Comparison of ENCODE assay signal across 8 cellular contexts in genomic region chr14:60657609-60657983, GRCh38. TPM values are rescaled to one million over a fixed set of nuclear protein-coding genes. Genes with fewer than 3 reads are reported as not detected.
DNase-seq lines count a peak whose midpoint lies in the region; ATAC-seq, FAIRE-seq and TF ChIP-seq lines count a peak whose summit lies in the region.

No MANE protein-coding gene starts in this region.

- no peak overlapping the region for H3K23ac ChIP-seq in neuronal stem cell (ENCODE audit: low read depth, low read length, poor library complexity)

- no peak overlapping the region for H4K91ac ChIP-seq in neuronal stem cell (ENCODE audit: low read depth, low read length, poor library complexity)

- no peak for DNase-seq in CD8-positive, alpha-beta T cell
- peak; percentile 21 for DNase-seq in neuronal stem cell (ENCODE audit: low spot score)
- no peak for DNase-seq in GM19240 (ENCODE audit: insufficient read length, low spot score)
- no peak for DNase-seq in frontal cortex (ENCODE audit: low spot score in 2 of 2)
- no peak for DNase-seq in stimulated activated naive CD4-positive, alpha-beta T cell treated with Interleukin-2 at 50 U/mL for 16 hours (lab: John Stamatoyannopoulos, UW)

- no peak overlapping the region for H2AK5ac ChIP-seq in neuronal stem cell (ENCODE audit: low read depth, low read length)

- peak overlapping the region; percentile 69 for H3K4me3 Mint-ChIP-seq in CD8-positive, alpha-beta T cell
- H3K4me3 Mint-ChIP-seq in IgD-negative memory B cell, result peak overlapping the region; percentile 87 to 98 (median 93)

- FAIRE-seq in frontal cortex (lab: Jason Lieb, UNC), result no peak

- H3K4me3 ChIP-seq in CD8-positive, alpha-beta T cell (ENCODE audit: low read depth, low read length), result no peak overlapping the region
- H3K4me3 ChIP-seq in duodenal mucosa (ENCODE audit: low read depth in 1 of 2, low read length in 2 of 2) (peak overlapping the region; percentile 74 to 83), neuronal stem cell (ENCODE audit: low read length in 2 of 2) (peak overlapping the region; percentile 62 to 82)

- H3K27me3 Mint-ChIP-seq in CD8-positive, alpha-beta T cell (ENCODE audit: low read depth), result peaks cover 73% of the 10 kb centered on the region
- peaks cover 63% of the 10 kb centered on the region for H3K27me3 Mint-ChIP-seq in IgD-negative memory B cell

- no peak overlapping the region for H3K14ac ChIP-seq in neuronal stem cell (ENCODE audit: low read length)

- no peak for TF ChIP-seq CTCF in CD8-positive, alpha-beta T cell (IDR thresholded peaks at IDR 0.05)

- peaks cover 46% of the 10 kb centered on the region for H3K4me1 Mint-ChIP-seq in CD8-positive, alpha-beta T cell (ENCODE audit: low read depth)
- peaks cover 18 to 45% (median 23%) of the 10 kb centered on the region in 3 donors for H3K4me1 Mint-ChIP-seq in IgD-negative memory B cell

- peak overlapping the region; percentile 92 for H3K4me2 ChIP-seq in neuronal stem cell (ENCODE audit: insufficient read depth, low read length, poor library complexity, severe bottlenecking)

- peak overlapping the region; percentile 45 to 64 for H3K9ac ChIP-seq in duodenal mucosa (ENCODE audit: low read depth in 1 of 2, low read length in 2 of 2)
- peak overlapping the region; percentile 86 for H3K9ac ChIP-seq in neuronal stem cell (ENCODE audit: low read depth, low read length, poor library complexity)

- ATAC-seq in CD8-positive, alpha-beta T cell, result no peak
- no peak for ATAC-seq in GM21447 (IDR thresholded peaks at IDR 0.05; ENCODE audit: unreplicated experiment)

- H4K8ac ChIP-seq in neuronal stem cell (ENCODE audit: low read depth, low read length), result no peak overlapping the region

- H2BK12ac ChIP-seq in neuronal stem cell (ENCODE audit: low read length), result no peak overlapping the region

- H3K4me1 ChIP-seq in CD8-positive, alpha-beta T cell (ENCODE audit: insufficient read depth, low read length), result peaks cover 35% of the 10 kb centered on the region
- H3K4me1 ChIP-seq in duodenal mucosa (ENCODE audit: control insufficient read depth in 1 of 2, insufficient read depth in 2 of 2, low read length in 2 of 2) (peaks cover 16 to 24% of the 10 kb centered on the region in 2 donors), neuronal stem cell (ENCODE audit: control insufficient read depth in 2 of 2, insufficient read depth in 1 of 2, low read depth in 1 of 2, low read length in 2 of 2) (peaks cover 20 to 21% of the 10 kb centered on the region in 2 donors)

- H3K79me1 ChIP-seq in neuronal stem cell (ENCODE audit: low read depth, low read length), result no peaks in the 10 kb centered on the region

- H3K4ac ChIP-seq in neuronal stem cell (ENCODE audit: low read length), result no peak overlapping the region

- peak overlapping the region; percentile 98 for H2AFZ ChIP-seq in neuronal stem cell (ENCODE audit: low read length)

- no peaks in the 10 kb centered on the region for H3K36me3 ChIP-seq in CD8-positive, alpha-beta T cell (ENCODE audit: insufficient read depth, low read length)
- no peaks in the 10 kb centered on the region for H3K36me3 ChIP-seq in duodenal mucosa (ENCODE audit: control insufficient read depth in 1 of 2, insufficient read depth in 2 of 2, low read length in 2 of 2)
- H3K36me3 ChIP-seq in neuronal stem cell (replicated peaks in 1 of 2; ENCODE audit: control insufficient read depth in 2 of 2, insufficient read depth in 2 of 2, low read length in 2 of 2), result no peaks in the 10 kb centered on the region

- WGBS in neuronal stem cell (ENCODE audit: extremely low coverage in 2 of 2, insufficient read length in 2 of 2, insufficient replicate concordance in 1 of 2), 2 donors, result no CpG with 5 or more reads among the region's 26 CpGs

- H2BK120ac ChIP-seq in neuronal stem cell (ENCODE audit: low read depth, low read length), result no peak overlapping the region

- no peak overlapping the region for H3K27ac ChIP-seq in CD8-positive, alpha-beta T cell (ENCODE audit: low read depth, low read length)
- H3K27ac ChIP-seq in duodenal mucosa (ENCODE audit: low read depth, low read length) (no peak overlapping the region), neuronal stem cell (replicated peaks; ENCODE audit: low read length) (no peak overlapping the region)

- no peak overlapping the region for H2BK5ac ChIP-seq in neuronal stem cell (ENCODE audit: low read length)

- H3K36me3 Mint-ChIP-seq in CD8-positive, alpha-beta T cell, result no peaks in the 10 kb centered on the region
- H3K36me3 Mint-ChIP-seq in IgD-negative memory B cell, result no peaks in the 10 kb centered on the region

- no peaks in the 10 kb centered on the region for H3K9me3 ChIP-seq in CD8-positive, alpha-beta T cell (ENCODE audit: low read length)
- H3K9me3 ChIP-seq in duodenal mucosa (ENCODE audit: control insufficient read depth in 1 of 2, low read length in 2 of 2) (no peaks in the 10 kb centered on the region), neuronal stem cell (replicated peaks in 1 of 2; ENCODE audit: control insufficient read depth in 2 of 2, insufficient read depth in 1 of 2, low read depth in 1 of 2, low read length in 2 of 2) (peaks cover 0 to 11% of the 10 kb centered on the region in 2 donors)

- CTCF ChIA-PET in CD8-positive, alpha-beta T cell (lab: Charles Lee), result no interaction called here

- no peak overlapping the region for H3K27ac Mint-ChIP-seq in CD8-positive, alpha-beta T cell
- H3K27ac Mint-ChIP-seq in IgD-negative memory B cell, result peak overlapping the region; percentile 61 to 76 (median 69)

- POLR2A ChIA-PET in CD8-positive, alpha-beta T cell (lab: Charles Lee), result no interaction called here

- no peak overlapping the region for H2BK15ac ChIP-seq in neuronal stem cell (ENCODE audit: low read length)

- intact Hi-C loops in CD8-positive, alpha-beta T cell (cut with DNase I, micrococcal nuclease), result no loop called here

- peak overlapping the region; percentile 93 for H3K18ac ChIP-seq in neuronal stem cell (ENCODE audit: low read length)

- H3K27me3 ChIP-seq in CD8-positive, alpha-beta T cell (ENCODE audit: insufficient read depth, low read length), result peaks cover 32% of the 10 kb centered on the region
- peaks cover 62% of the 10 kb centered on the region in 2 donors for H3K27me3 ChIP-seq in duodenal mucosa (ENCODE audit: control insufficient read depth in 1 of 2, insufficient read depth in 2 of 2, low read length in 2 of 2)
- H3K27me3 ChIP-seq in neuronal stem cell (ENCODE audit: control insufficient read depth in 3 of 3, insufficient read depth in 3 of 3, low read depth in 1 of 3, low read length in 3 of 3), result peaks cover 20 to 65% (median 64%) of the 10 kb centered on the region in 3 experiments

- H3K9me3 Mint-ChIP-seq in CD8-positive, alpha-beta T cell, result no peaks in the 10 kb centered on the region
- H3K9me3 Mint-ChIP-seq in IgD-negative memory B cell, result peaks cover 0 to 18% (median 2%) of the 10 kb centered on the region in 3 donors

RNA-seq across cellular contexts. Expression of gene SIX1, which starts 8.3 kb away (rescaled TPM):
- total RNA-seq in CD8-positive, alpha-beta T cell, result not detected
- not detected for polyA plus RNA-seq in IgD-negative memory B cell
- 0.13 TPM for polyA plus RNA-seq in neuronal stem cell (2013, experiment 1 of 2)
- 0.11 TPM for polyA plus RNA-seq in neuronal stem cell (2013, experiment 2 of 2)
- total RNA-seq in frontal cortex, result 0.41 TPM
